ENCODE assay signal across 20 cellular contexts in the genomic region with DNA sequence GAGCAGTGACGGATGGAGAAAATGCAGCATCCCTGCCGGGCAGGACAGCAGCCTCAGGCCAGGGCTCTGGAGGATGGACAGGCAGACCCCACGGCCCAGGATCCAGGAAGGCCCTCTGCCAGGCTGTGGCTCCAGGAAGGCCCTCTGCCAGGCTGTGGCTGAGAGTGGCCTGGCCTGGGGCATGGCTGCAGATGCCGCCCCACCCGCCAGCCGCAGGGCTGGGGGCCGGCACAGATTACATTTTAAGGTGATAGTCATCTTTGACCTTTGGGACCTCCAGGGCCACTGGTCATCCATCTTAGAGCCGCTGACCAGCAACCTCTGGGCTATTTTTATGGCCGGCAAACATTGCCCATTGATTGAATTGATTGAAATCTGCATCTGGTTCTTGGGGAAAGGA.
A peak's percentile ranks its signal among the peaks of the same experiment; 100 is the strongest.
DNase-seq lines count a peak whose midpoint lies in the region; ATAC-seq and TF ChIP-seq lines count a peak whose summit lies in the region.
"Had no signal": no experiment of that assay in that cellular context is flagged by ENCODE, and none has a peak within 500 bp of the region (broad histone marks: within the 10 kb centered on the region; RNA-seq: fewer than 3 reads in every experiment).

No MANE protein-coding gene starts in this region.

- no peak for ATAC-seq in GM21515 (IDR thresholded peaks at IDR 0.05; ENCODE audit: unreplicated experiment)
- no peak for ATAC-seq in activated CD4-positive, alpha-beta T cell treated with anti-CD3 and anti-CD28 coated beads for 36 hours
- ATAC-seq: A549 had no signal

- H3K36me3 Mint-ChIP-seq in neural progenitor cell = peaks cover 3% of the 10 kb centered on the region
- no peaks in the 10 kb centered on the region for H3K36me3 Mint-ChIP-seq in activated CD4-positive, alpha-beta T cell treated with anti-CD3 and anti-CD28 coated beads for 36 hours (ENCODE audit: low read depth)
- H3K36me3 Mint-ChIP-seq: CD4-positive, alpha-beta memory T cell had no signal

- H3K4me3 ChIP-seq in H7 (ENCODE audit: insufficient read depth, low read depth, low read length) (no peak overlapping the region), neural progenitor cell (no peak overlapping the region)
- H3K4me3 ChIP-seq: A549; BLaER1 treated with 17β-estradiol and CSF1 and Interleukin-3, amounts not matched to agents 10 nM and 100 nM; HAP-1 had no signal

- intact Hi-C loops in activated CD4-positive, alpha-beta T cell treated with anti-CD3 and anti-CD28 coated beads for 36 hours (cut with DNase I, micrococcal nuclease) = no loop called here

- CTCF ChIA-PET in activated CD4-positive, alpha-beta T cell treated with anti-CD3 and anti-CD28 coated beads for 36 hours (lab: Charles Lee) = interaction anchor here (0.6 kb wide), 1 partner anchor 234 kb away, joined by 4 read pairs; no protein-coding TSS in a partner anchor

- no peak overlapping the region for H3K27ac Mint-ChIP-seq in neural progenitor cell
- H3K27ac Mint-ChIP-seq in activated CD4-positive, alpha-beta T cell treated with anti-CD3 and anti-CD28 coated beads for 36 hours = no peak overlapping the region
- H3K27ac Mint-ChIP-seq: CD4-positive, alpha-beta memory T cell; HFFc6 had no signal

- no peaks in the 10 kb centered on the region for H3K36me3 ChIP-seq in H7 (replicated peaks; ENCODE audit: control insufficient read depth, insufficient read depth, low read length)
- no peaks in the 10 kb centered on the region for H3K36me3 ChIP-seq in neural progenitor cell
- H3K36me3 ChIP-seq: BE2C; BLaER1 treated with 17β-estradiol and CSF1 and Interleukin-3, amounts not matched to agents 10 nM and 100 nM; HAP-1 had no signal

- H3K27ac ChIP-seq in neural progenitor cell = no peak overlapping the region
- H3K27ac ChIP-seq: A549; BLaER1 treated with 17β-estradiol and CSF1 and Interleukin-3, amounts not matched to agents 10 nM and 100 nM had no signal

- no peaks in the 10 kb centered on the region for H3K9me3 ChIP-seq in neural progenitor cell (ENCODE audit: low read depth)
- H3K9me3 ChIP-seq: A549, BE2C, HAP-1 had no signal

- no peaks in the 10 kb centered on the region for H3K79me2 ChIP-seq in neural progenitor cell (ENCODE audit: low read depth)

- H3K9me3 Mint-ChIP-seq in neural progenitor cell = peaks cover 4% of the 10 kb centered on the region
- peaks cover 2% of the 10 kb centered on the region for H3K9me3 Mint-ChIP-seq in activated CD4-positive, alpha-beta T cell treated with anti-CD3 and anti-CD28 coated beads for 36 hours (ENCODE audit: low read depth)
- H3K9me3 Mint-ChIP-seq: HFFc6 had no signal

- H3K4me2 ChIP-seq in neural progenitor cell = no peak overlapping the region
- H3K4me2 ChIP-seq: A549; BLaER1 treated with 17β-estradiol and CSF1 and Interleukin-3, amounts not matched to agents 10 nM and 100 nM had no signal

- no peak overlapping the region for H3K9ac ChIP-seq in neural progenitor cell
- H3K9ac ChIP-seq: BLaER1 treated with 17β-estradiol and CSF1 and Interleukin-3, amounts not matched to agents 10 nM and 100 nM had no signal

- H3F3A ChIP-seq in neural progenitor cell (ENCODE audit: low read depth) = peaks cover 4% of the 10 kb centered on the region

- no peak overlapping the region for H3K4me3 Mint-ChIP-seq in neural progenitor cell
- no peak overlapping the region for H3K4me3 Mint-ChIP-seq in activated CD4-positive, alpha-beta T cell treated with anti-CD3 and anti-CD28 coated beads for 36 hours
- H3K4me3 Mint-ChIP-seq: CD4-positive, alpha-beta memory T cell; HFFc6 had no signal

- peaks cover 3% of the 10 kb centered on the region for H3K4me1 Mint-ChIP-seq in neural progenitor cell
- no peaks in the 10 kb centered on the region for H3K4me1 Mint-ChIP-seq in activated CD4-positive, alpha-beta T cell treated with anti-CD3 and anti-CD28 coated beads for 36 hours
- H3K4me1 Mint-ChIP-seq: CD4-positive, alpha-beta memory T cell had no signal

- peaks cover 18% of the 10 kb centered on the region for H3K4me1 ChIP-seq in neural progenitor cell
- H3K4me1 ChIP-seq: A549, HAP-1 had no signal

- no peak for TF ChIP-seq CTCF in neural progenitor cell (IDR thresholded peaks at IDR 0.05)

- no peaks in the 10 kb centered on the region for H4K20me1 ChIP-seq in neural progenitor cell (ENCODE audit: low read depth)

- no peaks in the 10 kb centered on the region for H3K27me3 ChIP-seq in H7 (ENCODE audit: control insufficient read depth, insufficient read depth, low read length)
- H3K27me3 ChIP-seq in neural progenitor cell = no peaks in the 10 kb centered on the region
- H3K27me3 ChIP-seq: BE2C; BLaER1 treated with 17β-estradiol and CSF1 and Interleukin-3, amounts not matched to agents 10 nM and 100 nM had no signal

- H3K27me3 Mint-ChIP-seq in neural progenitor cell (ENCODE audit: insufficient read depth, low read depth) = peaks cover 3% of the 10 kb centered on the region
- peaks cover 2% of the 10 kb centered on the region for H3K27me3 Mint-ChIP-seq in activated CD4-positive, alpha-beta T cell treated with anti-CD3 and anti-CD28 coated beads for 36 hours

- POLR2A ChIA-PET in activated CD4-positive, alpha-beta T cell treated with anti-CD3 and anti-CD28 coated beads for 36 hours (lab: Charles Lee) = no interaction called here

- peak overlapping the region; percentile 93 for H2AFZ ChIP-seq in neural progenitor cell (replicated peaks)

- DNase-seq in ELF-1 (ENCODE audit: low read depth, low spot score) (peak; percentile 49), H7 (peak; percentile 40), neural progenitor cell (ENCODE audit: low spot score) (no peak), retina (peak; percentile 39)
- no peak for DNase-seq in activated naive CD4-positive, alpha-beta T cell (lab: John Stamatoyannopoulos, UW)
- DNase-seq in activated CD4-positive, alpha-beta T cell treated with anti-CD3 and anti-CD28 coated beads for 36 hours = no peak
- DNase-seq: 8988T; ACHN; AML-193; BE2C; Calu3; CD4-positive, alpha-beta memory T cell; COR-L47; DMS53; DMS79 treated with DMSO at 0.1 percent for 48 hours; HFFc6 had no signal

Comparison
In these comparisons a context has a peak if more than half of its experiments do, and no peak if none do; other contexts are left out.
1. DNase-seq: peak in ELF-1 (single experiment), H7 (single experiment) and retina (single experiment); none in neural progenitor cell (single experiment), activated naive CD4-positive, alpha-beta T cell (0 of 4) and activated CD4-positive, alpha-beta T cell treated with anti-CD3 and anti-CD28 coated beads for 36 hours (single experiment).